18 cellular contexts compared by ENCODE assay signal in the genomic region with DNA sequence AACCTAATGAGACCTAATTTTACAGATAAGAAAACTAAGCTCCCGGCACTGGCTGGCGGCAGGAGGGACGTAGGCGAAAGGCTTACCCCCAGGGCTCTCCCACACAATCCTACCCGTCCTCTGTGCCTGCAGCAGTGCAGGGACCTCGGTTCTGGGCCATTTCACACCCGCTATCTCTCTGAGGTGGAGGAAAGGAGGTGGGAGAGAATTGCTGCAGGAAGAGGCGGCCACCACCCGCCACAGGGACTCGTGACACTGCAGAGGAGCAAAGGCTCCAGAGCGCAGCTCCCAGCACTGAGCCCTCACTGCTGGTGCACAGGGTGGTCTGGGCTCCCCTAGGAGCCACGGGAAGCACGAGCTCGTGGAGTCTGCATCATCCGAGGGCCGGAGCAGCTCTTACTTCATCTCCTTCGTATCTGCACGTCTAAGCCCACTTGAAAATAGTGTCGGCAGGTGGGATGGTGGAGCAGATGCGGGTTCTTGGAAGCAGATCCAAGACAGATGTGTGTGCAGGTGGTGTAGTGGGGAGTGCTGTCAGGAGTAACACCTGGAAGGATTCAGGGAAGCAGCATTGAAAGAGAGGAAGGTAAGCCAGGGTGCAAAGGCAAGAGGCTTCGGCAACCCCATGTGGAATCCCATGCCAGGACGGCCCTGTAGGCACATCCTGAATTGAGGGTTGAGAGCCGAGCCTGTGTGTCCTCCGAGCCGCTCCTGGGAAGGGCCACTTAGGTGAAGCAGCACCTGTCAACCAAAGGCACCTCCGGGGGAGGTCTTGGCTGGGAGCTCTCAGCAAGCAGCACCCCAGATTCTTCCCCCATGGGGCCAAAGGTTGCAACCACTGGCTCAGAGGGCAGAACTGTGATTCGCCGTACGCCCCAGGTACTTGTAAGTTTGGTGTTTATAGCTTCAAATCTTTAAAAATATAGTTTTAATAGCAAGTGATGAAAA.
"Had no signal": no experiment of that assay in that cellular context is flagged by ENCODE, and none has a peak within 500 bp of the region (broad histone marks: within the 10 kb centered on the region; RNA-seq: fewer than 3 reads in every experiment).

No MANE protein-coding gene starts in this region.

- ATAC-seq: esophagus mucosa; gastrocnemius medialis; left lung; stimulated activated naive B cell treated with anti-CD40 and anti-IgM and Interleukin-4, amounts not matched to agents 10 μg/mL and 1 μg/mL and 100 μg/mL, for 72 hours; stimulated activated naive CD8-positive, alpha-beta T cell treated with anti-CD3 and anti-CD28 coated beads, Interleukin-15, amount 100 ng/mL, for 72 hours had no signal

- H3K4me1 Mint-ChIP-seq: naive B cell; nephron; stimulated activated naive B cell treated with anti-CD40 and anti-IgM and Interleukin-4, amounts not matched to agents 10 μg/mL and 1 μg/mL and 100 μg/mL, for 72 hours; stimulated activated naive CD8-positive, alpha-beta T cell treated with anti-CD3 and anti-CD28 coated beads, Interleukin-15, amount 100 ng/mL, for 72 hours had no signal

- H3K27ac Mint-ChIP-seq: naive B cell; nephron; stimulated activated naive B cell treated with anti-CD40 and anti-IgM and Interleukin-4, amounts not matched to agents 10 μg/mL and 1 μg/mL and 100 μg/mL, for 72 hours; stimulated activated naive CD8-positive, alpha-beta T cell treated with anti-CD3 and anti-CD28 coated beads, Interleukin-15, amount 100 ng/mL, for 72 hours had no signal

- H3K4me3 ChIP-seq: coronary artery, gastrocnemius medialis, left lung, sigmoid colon, skin epidermis, testis, tibial nerve had no signal

- DNase-seq: effector memory CD4-positive, alpha-beta T cell; gastrocnemius medialis; islet precursor cell; mesendoderm; naive B cell; posterior cingulate gyrus; sigmoid colon; stimulated activated CD4-positive, alpha-beta T cell treated with anti-CD3 and anti-CD28 coated beads, Interleukin-2, amount 100 ng/mL, for 24 hours; stimulated activated CD4-positive, alpha-beta T cell treated with anti-CD3 and anti-CD28 coated beads, Interleukin-4, amount 100 ng/mL, for 4 hours; stimulated activated naive B cell treated with anti-CD40 and anti-IgM and Interleukin-4, amounts not matched to agents 10 μg/mL and 1 μg/mL and 100 μg/mL, for 72 hours; stimulated activated naive CD8-positive, alpha-beta T cell treated with anti-CD3 and anti-CD28 coated beads, Interleukin-15, amount 100 ng/mL, for 72 hours; testis had no signal

- H3K27me3 Mint-ChIP-seq: stimulated activated naive B cell treated with anti-CD40 and anti-IgM and Interleukin-4, amounts not matched to agents 10 μg/mL and 1 μg/mL and 100 μg/mL, for 72 hours had no signal

- H3K4me1 ChIP-seq: gastrocnemius medialis, left lung, sigmoid colon, testis, tibial nerve had no signal

- H3K4me3 Mint-ChIP-seq: naive B cell; nephron; stimulated activated naive B cell treated with anti-CD40 and anti-IgM and Interleukin-4, amounts not matched to agents 10 μg/mL and 1 μg/mL and 100 μg/mL, for 72 hours; stimulated activated naive CD8-positive, alpha-beta T cell treated with anti-CD3 and anti-CD28 coated beads, Interleukin-15, amount 100 ng/mL, for 72 hours had no signal

- H3K9me3 ChIP-seq: gastrocnemius medialis, testis had no signal

- H3K36me3 ChIP-seq: gastrocnemius medialis, left lung, sigmoid colon, tibial nerve had no signal

- H3K27ac ChIP-seq: coronary artery, gastrocnemius medialis, left lung, sigmoid colon, skin epidermis, testis, tibial nerve had no signal

- H3K27me3 ChIP-seq: gastrocnemius medialis, sigmoid colon, testis, tibial nerve had no signal

- H3K9me3 Mint-ChIP-seq: nephron had no signal

- H3K36me3 Mint-ChIP-seq: naive B cell; stimulated activated naive B cell treated with anti-CD40 and anti-IgM and Interleukin-4, amounts not matched to agents 10 μg/mL and 1 μg/mL and 100 μg/mL, for 72 hours had no signal
